Comparison of ENCODE assay signal across 8 cellular contexts in the genomic region with DNA sequence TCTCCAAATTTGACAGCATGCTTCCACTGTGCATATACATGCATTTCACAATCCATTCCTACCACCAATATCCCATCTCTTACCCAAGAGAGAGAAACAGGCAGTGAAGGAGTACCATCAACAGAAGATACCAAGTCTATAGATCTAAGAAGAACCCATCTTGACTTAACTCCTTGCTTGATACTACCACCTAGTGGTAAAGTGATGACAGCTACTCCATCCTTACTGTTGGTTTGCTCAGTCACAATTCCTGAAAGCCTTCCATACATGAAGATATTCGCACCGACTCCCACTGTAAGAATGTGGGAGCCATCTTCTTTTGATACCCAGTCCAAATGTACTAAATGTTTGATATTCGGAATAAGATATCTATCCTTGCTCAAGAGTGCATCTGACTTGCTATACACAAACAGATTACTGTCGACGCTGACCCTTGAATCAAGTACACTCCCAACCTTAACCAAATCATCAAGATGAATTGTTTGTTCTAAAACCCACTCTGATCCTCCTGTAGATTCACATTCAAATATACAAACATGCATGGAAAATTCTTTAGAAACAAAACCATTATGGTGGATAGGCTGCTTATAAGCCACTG.
DNase-seq lines count a peak whose midpoint lies in the region; ATAC-seq lines count a peak whose summit lies in the region.

No MANE protein-coding gene starts in this region.

- H3K27me3 Mint-ChIP-seq in T-helper 2 cell treated with Interferon-gamma antibody and Interleukin-4, amounts not matched to agents 5 μg/mL and 100 μg/mL, for 36 hours (ENCODE audit: low read depth) = no peaks in the 10 kb centered on the region

- ATAC-seq in HG03469 (IDR thresholded peaks at IDR 0.05; ENCODE audit: unreplicated experiment) (no peak), HG03565 (IDR thresholded peaks at IDR 0.05; ENCODE audit: unreplicated experiment) (no peak)

- DNase-seq in Caki2 (ENCODE audit: low read depth) = peak; percentile 9
- peak; percentile 67 for DNase-seq in HT-29 (ENCODE audit: low spot score)
- DNase-seq in SK-N-DZ (ENCODE audit: low spot score) = peak; percentile 10
- peak; percentile 40 for DNase-seq in iPS DF 19.7 (ENCODE audit: low read depth, low spot score)
- no peak for DNase-seq in activated CD4-positive, alpha-beta T cell treated with anti-CD3 and anti-CD28 coated beads for 4 hours
- DNase-seq in T-helper 2 cell treated with Interferon-gamma antibody and Interleukin-4, amounts not matched to agents 5 μg/mL and 100 μg/mL, for 36 hours (ENCODE audit: low spot score) = no peak

- no peaks in the 10 kb centered on the region for H3K9me3 Mint-ChIP-seq in T-helper 2 cell treated with Interferon-gamma antibody and Interleukin-4, amounts not matched to agents 5 μg/mL and 100 μg/mL, for 36 hours

- no peaks in the 10 kb centered on the region for H3K36me3 Mint-ChIP-seq in T-helper 2 cell treated with Interferon-gamma antibody and Interleukin-4, amounts not matched to agents 5 μg/mL and 100 μg/mL, for 36 hours (ENCODE audit: low read depth)

- peaks cover 3% of the 10 kb centered on the region for H3K4me1 Mint-ChIP-seq in T-helper 2 cell treated with Interferon-gamma antibody and Interleukin-4, amounts not matched to agents 5 μg/mL and 100 μg/mL, for 36 hours (ENCODE audit: low read depth)

- in situ Hi-C loops in Caki2 (cut with HindIII; ENCODE audit: low pct_unique_long_range_greater_than_20kb, low sequenced_read_pairs) = no loop called here

- no peak overlapping the region for H3K27ac Mint-ChIP-seq in T-helper 2 cell treated with Interferon-gamma antibody and Interleukin-4, amounts not matched to agents 5 μg/mL and 100 μg/mL, for 36 hours

- no peak overlapping the region for H3K4me3 Mint-ChIP-seq in T-helper 2 cell treated with Interferon-gamma antibody and Interleukin-4, amounts not matched to agents 5 μg/mL and 100 μg/mL, for 36 hours

Comparison
In these comparisons a context has a peak if more than half of its experiments do, and no peak if none do; other contexts are left out.
1. DNase-seq: peak in Caki2 (single experiment), HT-29 (single experiment), SK-N-DZ (single experiment) and iPS DF 19.7 (single experiment); none in activated CD4-positive, alpha-beta T cell treated with anti-CD3 and anti-CD28 coated beads for 4 hours (0 of 2) and T-helper 2 cell treated with Interferon-gamma antibody and Interleukin-4, amounts not matched to agents 5 μg/mL and 100 μg/mL, for 36 hours (single experiment).